18 cellular contexts compared by ENCODE assay signal in genomic region chr12:53279888-53280498, GRCh38. TPM values are rescaled to one million over a fixed set of nuclear protein-coding genes. Genes with fewer than 3 reads are reported as not detected.
DNase-seq lines count a peak whose midpoint lies in the region; ATAC-seq, FAIRE-seq and TF ChIP-seq lines count a peak whose summit lies in the region.
"Had no signal": no experiment of that assay in that cellular context is flagged by ENCODE, and none has a peak within 500 bp of the region (broad histone marks: within the 10 kb centered on the region; RNA-seq: fewer than 3 reads in every experiment).

No MANE protein-coding gene starts in this region.

- H3K27ac Mint-ChIP-seq in neural crest cell (ENCODE audit: unreplicated experiment) (peak overlapping the region; percentile 69), chondrocyte (ENCODE audit: unreplicated experiment) (no peak overlapping the region)

- H3K36me3 ChIP-seq in kidney (ENCODE audit: control insufficient read depth in 1 of 2, insufficient read depth in 2 of 2, low read length in 2 of 2), result no peaks in the 10 kb centered on the region
- peaks cover 97% of the 10 kb centered on the region for H3K36me3 ChIP-seq in A673 (ENCODE audit: insufficient read depth, low read length, poor library complexity, severe bottlenecking)

- POLR2A ChIA-PET in A673 (lab: Charles Lee; ENCODE audit: low non-redundant PET), result interaction anchor here (0.6 kb wide), 1 partner anchor 660 kb away, joined by 3 read pairs; no protein-coding TSS in a partner anchor

- H3K4me1 Mint-ChIP-seq in neural crest cell (no peaks in the 10 kb centered on the region), chondrocyte (ENCODE audit: low read depth) (peaks cover 6% of the 10 kb centered on the region)
- H3K4me1 Mint-ChIP-seq: CD8-positive, alpha-beta memory T cell had no signal

- no peak for ATAC-seq in HG03135 (IDR thresholded peaks at IDR 0.05; ENCODE audit: unreplicated experiment)
- ATAC-seq: HCT116 had no signal

- H3K27ac ChIP-seq in kidney (ENCODE audit: low read depth in 2 of 2, low read length in 2 of 2) (peak overlapping the region; percentile 51 to 66), A673 (ENCODE audit: low read depth, low read length, poor library complexity, severe bottlenecking) (no peak overlapping the region)
- H3K27ac ChIP-seq: 22Rv1, BLaER1, GM23248 had no signal

- FAIRE-seq in GM19239 (lab: Jason Lieb, UNC), result peak; percentile 4
- no peak for FAIRE-seq in kidney (lab: Jason Lieb, UNC)
- FAIRE-seq: H54 had no signal

- no TSS peak for BruUV-seq in A673 (replicated peaks; lab: Mats Ljungman, UMichigan)

- H3K9ac ChIP-seq in kidney (ENCODE audit: low read length in 2 of 2), result peak overlapping the region in 1 of 2 donors; percentile 46
- H3K9ac ChIP-seq: BLaER1, GM23248 had no signal

- CTCF ChIA-PET in A673 (lab: Charles Lee), result no interaction called here

- H3K4me3 Mint-ChIP-seq in neural crest cell (no peak overlapping the region), chondrocyte (ENCODE audit: unreplicated experiment) (no peak overlapping the region)

- H3K4me1 ChIP-seq in kidney (ENCODE audit: control insufficient read depth in 1 of 2, insufficient read depth in 1 of 2, low read depth in 1 of 2, low read length in 2 of 2) (no peaks in the 10 kb centered on the region), A673 (ENCODE audit: insufficient read depth, low read length, poor library complexity, severe bottlenecking) (no peaks in the 10 kb centered on the region)
- H3K4me1 ChIP-seq: BLaER1, Caco-2 had no signal

- H3K9me3 ChIP-seq in kidney (ENCODE audit: control insufficient read depth in 1 of 2, low read length in 2 of 2) (no peaks in the 10 kb centered on the region), A673 (ENCODE audit: low read depth, low read length, poor library complexity, severe bottlenecking) (no peaks in the 10 kb centered on the region)
- H3K9me3 ChIP-seq: BLaER1, Caco-2 had no signal

- H3K27me3 Mint-ChIP-seq in neural crest cell (ENCODE audit: low read depth) (no peaks in the 10 kb centered on the region), chondrocyte (ENCODE audit: low read depth) (no peaks in the 10 kb centered on the region)
- H3K27me3 Mint-ChIP-seq: CD8-positive, alpha-beta memory T cell had no signal

- no peak for DNase-seq in GM19239 (ENCODE audit: insufficient read length, low spot score)
- DNase-seq in epithelial cell of esophagus (ENCODE audit: low read depth), result peak; percentile 62
- no peak for DNase-seq in kidney
- DNase-seq in neural crest cell (ENCODE audit: low read depth, low spot score), result no peak
- no peak for DNase-seq in chondrocyte (ENCODE audit: low spot score)
- DNase-seq in NCI-H2029 (lab: John Stamatoyannopoulos, UW), result no peak
- DNase-seq in A673 (ENCODE audit: low spot score), result no peak
- DNase-seq: AML-193; Caco-2; CD8-positive, alpha-beta memory T cell; DMS53; GF-D8; GM23248 had no signal

- no peaks in the 10 kb centered on the region for H3K9me3 Mint-ChIP-seq in neural crest cell
- H3K9me3 Mint-ChIP-seq in chondrocyte (ENCODE audit: low read depth), result no peaks in the 10 kb centered on the region
- H3K9me3 Mint-ChIP-seq: CD8-positive, alpha-beta memory T cell had no signal

- intact Hi-C loops in kidney (cut with DNase I) (loop anchor here (10.0 kb wide), 1 partner anchor 65 kb away; no protein-coding TSS in a partner anchor), A673 (cut with micrococcal nuclease; ENCODE audit: unreplicated experiment) (no loop called here)

- H3K4me3 ChIP-seq in epithelial cell of esophagus (ENCODE audit: low read length), result no peak overlapping the region
- peak overlapping the region; percentile 43 to 54 for H3K4me3 ChIP-seq in kidney (ENCODE audit: low read length in 2 of 2)
- no peak overlapping the region for H3K4me3 ChIP-seq in A673 (ENCODE audit: low read depth, low read length, poor library complexity, severe bottlenecking)
- H3K4me3 ChIP-seq: BLaER1, GM23248 had no signal

- H3K36me3 Mint-ChIP-seq in neural crest cell (ENCODE audit: low read depth) (peaks cover 11% of the 10 kb centered on the region), chondrocyte (ENCODE audit: low read depth) (no peaks in the 10 kb centered on the region)
- H3K36me3 Mint-ChIP-seq: CD8-positive, alpha-beta memory T cell had no signal

- no peaks in the 10 kb centered on the region for H3K27me3 ChIP-seq in A673 (replicated peaks; ENCODE audit: insufficient read depth, low read depth, low read length, poor library complexity)
- H3K27me3 ChIP-seq: BLaER1 had no signal

- TF ChIP-seq CTCF in epithelial cell of esophagus (IDR thresholded peaks at IDR 0.05; ENCODE audit: insufficient read depth, low read depth, low read length, missing control alignments), result no peak
- no peak for TF ChIP-seq CTCF in kidney (IDR thresholded peaks at IDR 0.05; ENCODE audit: borderline replicate concordance, extremely low read depth, insufficient read depth)
- no peak for TF ChIP-seq CTCF in neural crest cell (conservative IDR thresholded peaks at IDR 0.05)
- TF ChIP-seq CTCF in chondrocyte (IDR thresholded peaks at IDR 0.05), result no peak
- TF ChIP-seq CTCF in A673 (conservative IDR thresholded peaks at IDR 0.05; ENCODE audit: low read depth, low read length), result no peak

RNA-seq across cellular contexts. Expression of gene ESPL1, which starts 11.9 kb away (rescaled TPM):
- total RNA-seq in kidney (1.5 TPM), neural crest cell (56.3 and 65.8 TPM in 2 replicates), chondrocyte (4.0 to 5.5 TPM (median 4.8 TPM) in 3 replicates), A673 (2021) (99.1 and 105 TPM in 2 replicates)
- 2.9 TPM for polyA plus RNA-seq in kidney (ENCODE audit: insufficient read depth, low read depth, low replicate concordance)
- polyA plus RNA-seq: CD8-positive, alpha-beta memory T cell had no signal

RNA-seq across cellular contexts. Expression of gene PFDN5, which starts 15.3 kb away (rescaled TPM):
- total RNA-seq in kidney, result 439 TPM
- polyA plus RNA-seq in kidney (ENCODE audit: insufficient read depth, low read depth, low replicate concordance), result 1,405 TPM
- total RNA-seq in neural crest cell, result 324 and 326 TPM in 2 replicates
- total RNA-seq in chondrocyte, result 266 to 309 TPM (median 274 TPM) in 3 replicates
- total RNA-seq in A673 (2021), result 268 and 288 TPM in 2 replicates

RNA-seq across cellular contexts. Expression of gene MYG1, which starts 19.5 kb away (rescaled TPM):
- 49.0 TPM for total RNA-seq in kidney
- polyA plus RNA-seq in kidney (ENCODE audit: insufficient read depth, low read depth, low replicate concordance), result 105 TPM
- 67.1 and 72.7 TPM in 2 replicates for total RNA-seq in neural crest cell
- 44.1 to 47.0 TPM (median 47.0 TPM) in 3 replicates for total RNA-seq in chondrocyte
- 102 and 111 TPM in 2 replicates for total RNA-seq in A673 (2021)

RNA-seq across cellular contexts. Expression of gene AAAS, which starts 41.4 kb away (rescaled TPM):
- total RNA-seq in kidney, result 46.2 TPM
- 43.4 TPM for polyA plus RNA-seq in kidney (ENCODE audit: insufficient read depth, low read depth, low replicate concordance)
- 94.1 and 95.1 TPM in 2 replicates for total RNA-seq in neural crest cell
- total RNA-seq in chondrocyte, result 48.6 to 71.1 TPM (median 52.8 TPM) in 3 replicates
- 94.2 and 104 TPM in 2 replicates for total RNA-seq in A673 (2021)

RNA-seq across cellular contexts. Expression of gene RARG, which starts 48.0 kb away (rescaled TPM):
- 34.1 TPM for total RNA-seq in kidney
- polyA plus RNA-seq in kidney (ENCODE audit: insufficient read depth, low read depth, low replicate concordance), result 13.2 TPM
- total RNA-seq in neural crest cell, result 5.4 and 5.9 TPM in 2 replicates
- 19.4 to 30.0 TPM (median 21.7 TPM) in 3 replicates for total RNA-seq in chondrocyte
- total RNA-seq in A673 (2021), result 14.0 and 20.3 TPM in 2 replicates

Comparison
In these comparisons a context has a peak if more than half of its experiments do, and no peak if none do; other contexts are left out.
1. H3K4me3 ChIP-seq: peak in kidney (2 of 2); none in epithelial cell of esophagus (single experiment) and A673 (single experiment).